Comparison of ENCODE assay signal across 1 cellular context in the genomic region with DNA sequence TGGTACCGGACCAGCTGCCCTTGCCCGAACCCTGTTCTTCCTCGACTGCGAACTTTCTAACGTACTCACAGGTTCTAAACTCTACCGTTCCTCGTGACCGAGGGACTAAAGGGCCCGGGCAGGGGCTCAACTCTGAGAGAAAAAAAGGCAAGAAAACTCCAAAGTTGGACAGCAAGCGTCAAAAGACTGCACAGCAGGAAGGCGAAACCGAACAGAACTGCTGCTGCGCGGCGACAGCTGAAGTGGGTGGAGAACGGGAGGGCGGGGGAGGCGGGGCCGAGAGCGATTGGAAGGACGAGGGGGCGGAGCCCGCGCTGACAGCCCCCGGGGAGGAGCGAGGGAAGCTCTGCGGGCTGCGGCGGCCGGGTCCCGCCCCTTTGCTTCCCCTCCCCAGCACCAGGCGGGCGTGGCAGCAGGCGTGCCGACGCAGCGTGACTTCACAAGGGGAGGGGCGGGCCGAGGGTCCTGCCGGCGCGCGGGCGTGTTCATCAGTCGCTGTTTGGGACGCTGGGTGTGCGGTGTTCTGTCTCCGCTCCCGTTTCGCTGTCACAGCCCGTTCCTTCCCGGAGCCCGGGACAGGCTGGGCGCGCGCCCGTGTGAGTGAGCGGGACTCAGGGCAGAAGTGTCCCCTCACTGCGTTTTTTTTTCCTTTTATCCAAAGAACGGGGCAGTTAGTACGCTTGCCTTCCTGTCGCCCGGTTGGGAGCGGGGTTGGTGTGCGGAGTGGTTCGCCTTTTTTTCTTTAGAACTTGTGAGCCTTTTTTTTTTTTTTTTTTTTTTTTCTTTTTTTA.
TF ChIP-seq lines count a peak whose summit lies in the region.

TSS of gene NABP1 (plus strand) at position 491 of the 791 bp plus-strand sequence. CDS start 479 bp downstream, outside the sequence.

TF ChIP-seq in HepG2, 621 proteins besides CTCF, POLR2A, EP300 and RAD21 (continued from another document and continues in another):
- TF ChIP-seq, protein P1, sequence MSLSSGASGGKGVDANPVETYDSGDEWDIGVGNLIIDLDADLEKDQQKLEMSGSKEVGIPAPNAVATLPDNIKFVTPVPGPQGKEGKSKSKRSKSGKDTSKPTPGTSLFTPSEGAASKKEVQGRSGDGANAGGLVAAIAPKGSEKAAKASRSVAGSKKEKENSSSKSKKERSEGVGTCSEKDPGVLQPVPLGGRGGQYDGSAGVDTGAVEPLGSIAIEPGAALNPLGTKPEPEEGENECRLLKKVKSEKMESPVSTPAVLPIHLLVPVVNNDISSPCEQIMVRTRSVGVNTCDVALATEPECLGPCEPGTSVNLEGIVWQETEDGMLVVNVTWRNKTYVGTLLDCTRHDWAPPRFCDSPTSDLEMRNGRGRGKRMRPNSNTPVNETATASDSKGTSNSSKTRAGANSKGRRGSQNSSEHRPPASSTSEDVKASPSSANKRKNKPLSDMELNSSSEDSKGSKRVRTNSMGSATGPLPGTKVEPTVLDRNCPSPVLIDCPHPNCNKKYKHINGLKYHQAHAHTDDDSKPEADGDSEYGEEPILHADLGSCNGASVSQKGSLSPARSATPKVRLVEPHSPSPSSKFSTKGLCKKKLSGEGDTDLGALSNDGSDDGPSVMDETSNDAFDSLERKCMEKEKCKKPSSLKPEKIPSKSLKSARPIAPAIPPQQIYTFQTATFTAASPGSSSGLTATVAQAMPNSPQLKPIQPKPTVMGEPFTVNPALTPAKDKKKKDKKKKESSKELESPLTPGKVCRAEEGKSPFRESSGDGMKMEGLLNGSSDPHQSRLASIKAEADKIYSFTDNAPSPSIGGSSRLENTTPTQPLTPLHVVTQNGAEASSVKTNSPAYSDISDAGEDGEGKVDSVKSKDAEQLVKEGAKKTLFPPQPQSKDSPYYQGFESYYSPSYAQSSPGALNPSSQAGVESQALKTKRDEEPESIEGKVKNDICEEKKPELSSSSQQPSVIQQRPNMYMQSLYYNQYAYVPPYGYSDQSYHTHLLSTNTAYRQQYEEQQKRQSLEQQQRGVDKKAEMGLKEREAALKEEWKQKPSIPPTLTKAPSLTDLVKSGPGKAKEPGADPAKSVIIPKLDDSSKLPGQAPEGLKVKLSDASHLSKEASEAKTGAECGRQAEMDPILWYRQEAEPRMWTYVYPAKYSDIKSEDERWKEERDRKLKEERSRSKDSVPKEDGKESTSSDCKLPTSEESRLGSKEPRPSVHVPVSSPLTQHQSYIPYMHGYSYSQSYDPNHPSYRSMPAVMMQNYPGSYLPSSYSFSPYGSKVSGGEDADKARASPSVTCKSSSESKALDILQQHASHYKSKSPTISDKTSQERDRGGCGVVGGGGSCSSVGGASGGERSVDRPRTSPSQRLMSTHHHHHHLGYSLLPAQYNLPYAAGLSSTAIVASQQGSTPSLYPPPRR (CRISPR knock-in tag; IDR thresholded peaks at IDR 0.05; ENCODE audit: borderline replicate concordance) = peak; percentile 80
- TF ChIP-seq MAF1 (CRISPR knock-in tag; IDR thresholded peaks at IDR 0.05; ENCODE audit: borderline replicate concordance) (peak; percentile 92), ZNF552 (CRISPR knock-in tag; IDR thresholded peaks at IDR 0.05; ENCODE audit: borderline replicate concordance) (peak; percentile 79; the same call in 1 of the 2 replicates), ATF4 (CRISPR knock-in tag; IDR thresholded peaks at IDR 0.05) (peak in 1 of 2 experiments; percentile 86; a peak in 2 of 4 replicates), ZNF207 (IDR thresholded peaks at IDR 0.05; ENCODE audit: borderline replicate concordance) (no peak), ZNF256 (CRISPR knock-in tag; conservative IDR thresholded peaks at IDR 0.05) (0 out of 2 replicates have a peak, but pooled peaks have one; percentile 90), ZFP41 (CRISPR knock-in tag; IDR thresholded peaks at IDR 0.05; ENCODE audit: borderline replicate concordance) (peak; percentile 71; the same call in 1 of the 2 replicates), THYN1 (CRISPR knock-in tag; IDR thresholded peaks at IDR 0.05; ENCODE audit: borderline replicate concordance, low read depth) (0 out of 2 replicates have a peak, but pooled peaks have one; percentile 29), SRSF1 (optimal IDR thresholded peaks at IDR 0.05; ENCODE audit: low read depth, low read length) (peak; percentile 96), BCLAF1 (IDR thresholded peaks at IDR 0.05) (no peak), SETDB1 (CRISPR knock-in tag; IDR thresholded peaks at IDR 0.05; ENCODE audit: borderline replicate concordance) (no peak), KLF9 (CRISPR knock-in tag; IDR thresholded peaks at IDR 0.05; ENCODE audit: low read depth) (peak; percentile 76), ZNF251 (CRISPR knock-in tag; IDR thresholded peaks at IDR 0.05) (no peak), MTF1 (CRISPR knock-in tag; IDR thresholded peaks at IDR 0.05) (peak; percentile 64; the same call in 1 of the 2 replicates), DMAP1 (CRISPR knock-in tag; IDR thresholded peaks at IDR 0.05) (peak; percentile 60; the same call in 1 of the 2 replicates), NFKBIZ (CRISPR knock-in tag; IDR thresholded peaks at IDR 0.05) (0 out of 2 replicates have a peak, but pooled peaks have one; percentile 45), FOXK1 (CRISPR knock-in tag; IDR thresholded peaks at IDR 0.05; ENCODE audit: borderline replicate concordance, low read depth) (peak; percentile 59; the same call in 1 of the 2 replicates), KIAA2018 (CRISPR knock-in tag; IDR thresholded peaks at IDR 0.05; ENCODE audit: borderline replicate concordance) (no peak), ZNF709 (CRISPR knock-in tag; IDR thresholded peaks at IDR 0.05) (peak; percentile 97), ZNF235 (CRISPR knock-in tag; IDR thresholded peaks at IDR 0.05; ENCODE audit: borderline replicate concordance) (0 out of 2 replicates have a peak, but pooled peaks have one; percentile 58), TAF15 (IDR thresholded peaks at IDR 0.05; ENCODE audit: low read depth, low read length, poor library complexity, severe bottlenecking) (peak; percentile 92), ZNF691 (CRISPR knock-in tag; IDR thresholded peaks at IDR 0.05; ENCODE audit: borderline replicate concordance, low read depth) (peak; percentile 84), CBFB (CRISPR knock-in tag; IDR thresholded peaks at IDR 0.05) (peak; percentile 88), SNAI1 (CRISPR knock-in tag; IDR thresholded peaks at IDR 0.05; ENCODE audit: borderline replicate concordance) (peak; percentile 51; the same call in 1 of the 2 replicates), ZNF224 (CRISPR knock-in tag; IDR thresholded peaks at IDR 0.05) (peak; percentile 91; the same call in 1 of the 2 replicates), GATAD1 (CRISPR knock-in tag; IDR thresholded peaks at IDR 0.05) (peak; percentile 80; the same call in 1 of the 2 replicates), THAP11 (CRISPR knock-in tag; IDR thresholded peaks at IDR 0.05) (peak; percentile 80), NAIF1 (CRISPR knock-in tag; IDR thresholded peaks at IDR 0.05; ENCODE audit: borderline replicate concordance) (peak; percentile 69; the same call in 1 of the 2 replicates), DNMT3B (CRISPR knock-in tag; conservative IDR thresholded peaks at IDR 0.05) (no peak), NR0B2 (CRISPR knock-in tag; IDR thresholded peaks at IDR 0.05) (peak; percentile 56; the same call in 1 of the 2 replicates)
- TF ChIP-seq, protein P2, sequence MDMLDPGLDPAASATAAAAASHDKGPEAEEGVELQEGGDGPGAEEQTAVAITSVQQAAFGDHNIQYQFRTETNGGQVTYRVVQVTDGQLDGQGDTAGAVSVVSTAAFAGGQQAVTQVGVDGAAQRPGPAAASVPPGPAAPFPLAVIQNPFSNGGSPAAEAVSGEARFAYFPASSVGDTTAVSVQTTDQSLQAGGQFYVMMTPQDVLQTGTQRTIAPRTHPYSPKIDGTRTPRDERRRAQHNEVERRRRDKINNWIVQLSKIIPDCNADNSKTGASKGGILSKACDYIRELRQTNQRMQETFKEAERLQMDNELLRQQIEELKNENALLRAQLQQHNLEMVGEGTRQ (IDR thresholded peaks at IDR 0.05; ENCODE audit: low read depth, low read length) = 0 out of 2 replicates have a peak, but pooled peaks have one; percentile 8
- TF ChIP-seq, protein P2 (CRISPR knock-in tag; IDR thresholded peaks at IDR 0.05; ENCODE audit: borderline replicate concordance) = no peak; the same call in 1 of the 2 replicates
